In the genomic region with DNA sequence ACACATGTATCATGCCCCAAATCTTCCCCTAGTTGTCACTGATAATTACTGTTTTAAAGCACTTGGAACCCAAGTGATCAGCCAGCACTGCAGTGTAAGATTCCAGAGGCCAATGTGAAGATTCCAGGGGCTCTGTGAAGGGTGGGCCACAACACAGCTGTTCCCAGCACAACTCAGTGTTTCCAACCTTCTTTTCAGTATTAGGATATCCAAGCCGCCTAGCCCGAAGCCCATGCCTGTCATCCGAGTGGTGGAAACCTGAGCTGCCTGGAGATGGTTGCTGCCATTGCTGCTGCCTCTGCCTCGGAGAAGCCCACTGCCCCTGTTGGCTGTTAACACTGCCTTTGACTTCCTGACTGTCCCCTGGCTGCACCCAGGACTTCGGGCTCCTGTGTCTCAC, we compare ENCODE assay signal across 28 cellular contexts.
"Had no signal": no experiment of that assay in that cellular context is flagged by ENCODE, and none has a peak within 500 bp of the region (broad histone marks: within the 10 kb centered on the region; RNA-seq: fewer than 3 reads in every experiment).

No MANE protein-coding gene starts in this region.

- H3K36me3 ChIP-seq: brain microvascular endothelial cell had no signal

- H3K27ac ChIP-seq: brain microvascular endothelial cell, KMS-11, PC-9, SJSA1 had no signal

- DNase-seq: activated CD4-positive, alpha-beta T cell treated with anti-CD3 and anti-CD28 coated beads, Interleukin-2, amount 10 ng/mL, durations not matched to agents 24 days and 14 days; activated CD4-positive, alpha-beta T cell treated with anti-CD3 and anti-CD28 coated beads, Interleukin-2, amount 50 U/mL, for 4 hours; activated CD8-positive, alpha-beta T cell treated with anti-CD3 and anti-CD28 coated beads for 36 hours; activated effector memory CD4-positive, alpha-beta T cell treated with anti-CD3 and anti-CD28 coated beads, Interleukin-2, amount 50 U/mL, for 16 hours; activated naive CD4-positive, alpha-beta T cell; activated naive CD4-positive, alpha-beta T cell treated with anti-CD3 and anti-CD28 coated beads, Interleukin-2, amount 50 U/mL, for 16 hours; activated naive CD8-positive, alpha-beta T cell treated with anti-CD3 and anti-CD28 coated beads for 36 hours; activated T-cell treated with anti-CD3 and anti-CD28 coated beads, Interleukin-2, amount 50 U/mL, for 1 hour; activated T-cell treated with anti-CD3 and anti-CD28 coated beads, Interleukin-2, amount 50 U/mL, for 72 hours; amniotic stem cell; aorta; brain microvascular endothelial cell; NCI-H1092 treated with DMSO at 0.1 percent for 48 hours; NCI-H1417; NCI-H146; NCI-H187; NCI-H2081 treated with DMSO at 0.1 percent for 48 hours; NCI-H226; NCI-H524 treated with DMSO at 0.1 percent for 48 hours; NK-92 treated with Interleukin-12 subunit alpha and Interleukin-12 subunit beta, amount 100 ng/mL, for 24 hours; SHP77; SK-N-SH had no signal

- H3K9me3 Mint-ChIP-seq: activated CD4-positive, alpha-beta T cell treated with anti-CD3 and anti-CD28 coated beads, Interleukin-2, amount 10 ng/mL, durations not matched to agents 24 days and 14 days; activated CD8-positive, alpha-beta T cell treated with anti-CD3 and anti-CD28 coated beads for 36 hours; activated naive CD8-positive, alpha-beta T cell treated with anti-CD3 and anti-CD28 coated beads for 36 hours; activated T-cell treated with anti-CD3 and anti-CD28 coated beads, Interleukin-2, amount 50 U/mL, for 72 hours; activated T-helper 17 cell treated with anti-CD3 and anti-CD28 coated beads, Interleukin-2, amount 50 U/mL, for 72 hours; T-helper 1 cell treated with Interleukin-12 subunit alpha and Interleukin-12 subunit beta and Interleukin-4 antibody, amounts not matched to agents 30 μg/mL and 1 μg/mL, for 36 hours; T-helper 2 cell treated with Interferon-gamma antibody and Interleukin-4, amounts not matched to agents 5 μg/mL and 100 μg/mL, for 36 hours had no signal

- H3K4me1 Mint-ChIP-seq: activated naive CD8-positive, alpha-beta T cell treated with anti-CD3 and anti-CD28 coated beads for 36 hours had no signal

- H3K9ac ChIP-seq: KMS-11, SK-N-SH had no signal

- H3K36me3 Mint-ChIP-seq: activated naive CD8-positive, alpha-beta T cell treated with anti-CD3 and anti-CD28 coated beads for 36 hours had no signal

- H3K9me3 ChIP-seq: SJSA1, SK-N-SH had no signal

- H3K27ac Mint-ChIP-seq: activated CD4-positive, alpha-beta T cell treated with anti-CD3 and anti-CD28 coated beads, Interleukin-2, amount 10 ng/mL, durations not matched to agents 24 days and 14 days; activated CD8-positive, alpha-beta T cell treated with anti-CD3 and anti-CD28 coated beads for 36 hours; activated naive CD8-positive, alpha-beta T cell treated with anti-CD3 and anti-CD28 coated beads for 36 hours; activated T-cell treated with anti-CD3 and anti-CD28 coated beads, Interleukin-2, amount 50 U/mL, for 72 hours; activated T-helper 17 cell treated with anti-CD3 and anti-CD28 coated beads, Interleukin-2, amount 50 U/mL, for 72 hours; T-helper 1 cell treated with Interleukin-12 subunit alpha and Interleukin-12 subunit beta and Interleukin-4 antibody, amounts not matched to agents 30 μg/mL and 1 μg/mL, for 36 hours; T-helper 2 cell treated with Interferon-gamma antibody and Interleukin-4, amounts not matched to agents 5 μg/mL and 100 μg/mL, for 36 hours had no signal

- H3K27me3 Mint-ChIP-seq: activated CD4-positive, alpha-beta T cell treated with anti-CD3 and anti-CD28 coated beads, Interleukin-2, amount 10 ng/mL, durations not matched to agents 24 days and 14 days; activated CD8-positive, alpha-beta T cell treated with anti-CD3 and anti-CD28 coated beads for 36 hours; activated naive CD8-positive, alpha-beta T cell treated with anti-CD3 and anti-CD28 coated beads for 36 hours; activated T-helper 17 cell treated with anti-CD3 and anti-CD28 coated beads, Interleukin-2, amount 50 U/mL, for 72 hours had no signal

- H3K27me3 ChIP-seq: brain microvascular endothelial cell, SJSA1 had no signal

- H3K4me3 ChIP-seq: PC-9, SJSA1 had no signal

- H3K4me3 Mint-ChIP-seq: activated CD4-positive, alpha-beta T cell treated with anti-CD3 and anti-CD28 coated beads, Interleukin-2, amount 10 ng/mL, durations not matched to agents 24 days and 14 days; activated CD8-positive, alpha-beta T cell treated with anti-CD3 and anti-CD28 coated beads for 36 hours; activated naive CD8-positive, alpha-beta T cell treated with anti-CD3 and anti-CD28 coated beads for 36 hours; activated T-cell treated with anti-CD3 and anti-CD28 coated beads, Interleukin-2, amount 50 U/mL, for 72 hours; activated T-helper 17 cell treated with anti-CD3 and anti-CD28 coated beads, Interleukin-2, amount 50 U/mL, for 72 hours; T-helper 1 cell treated with Interleukin-12 subunit alpha and Interleukin-12 subunit beta and Interleukin-4 antibody, amounts not matched to agents 30 μg/mL and 1 μg/mL, for 36 hours; T-helper 2 cell treated with Interferon-gamma antibody and Interleukin-4, amounts not matched to agents 5 μg/mL and 100 μg/mL, for 36 hours had no signal
